In genomic region chr5:1546556-1546955, GRCh38 we compare ENCODE assay signal across 22 cellular contexts. TPM values are rescaled to one million over a fixed set of nuclear protein-coding genes. Genes with fewer than 3 reads are reported as not detected.
DNase-seq lines count a peak whose midpoint lies in the region; ATAC-seq and TF ChIP-seq lines count a peak whose summit lies in the region.
"Had no signal": no experiment of that assay in that cellular context is flagged by ENCODE, and none has a peak within 500 bp of the region (broad histone marks: within the 10 kb centered on the region; RNA-seq: fewer than 3 reads in every experiment).

No MANE protein-coding gene starts in this region.

- no peak overlapping the region for H3K4me3 Mint-ChIP-seq in GM23338
- no peak overlapping the region for H3K4me3 Mint-ChIP-seq in activated CD8-positive, alpha-beta T cell treated with anti-CD3 and anti-CD28 coated beads, Interleukin-2, amount 10 ng/mL, durations not matched to agents 7 days and 5 days
- H3K4me3 Mint-ChIP-seq: activated T-cell treated with anti-CD3 and anti-CD28 coated beads, Interleukin-2, amount 50 U/mL, for 72 hours; memory B cell; naive B cell had no signal

- H3K27me3 Mint-ChIP-seq in GM23338 (ENCODE audit: insufficient read depth, low read depth, poor library complexity): peaks cover 3% of the 10 kb centered on the region
- peaks cover 2% of the 10 kb centered on the region for H3K27me3 Mint-ChIP-seq in activated CD8-positive, alpha-beta T cell treated with anti-CD3 and anti-CD28 coated beads, Interleukin-2, amount 10 ng/mL, durations not matched to agents 7 days and 5 days (ENCODE audit: low read depth)
- H3K27me3 Mint-ChIP-seq: memory B cell, naive B cell had no signal

- H3K4me1 ChIP-seq in GM23338 (ENCODE audit: insufficient read depth) (no peaks in the 10 kb centered on the region), mucosa of descending colon (ENCODE audit: low read depth) (no peaks in the 10 kb centered on the region)
- H3K4me1 ChIP-seq: vagina had no signal

- ATAC-seq in GM23338 (peak; percentile 33), mucosa of descending colon (peak; percentile 12), HG02840 (IDR thresholded peaks at IDR 0.05; ENCODE audit: low FRiP score, unreplicated experiment) (no peak), HG03565 (IDR thresholded peaks at IDR 0.05; ENCODE audit: unreplicated experiment) (no peak), HG03196 (IDR thresholded peaks at IDR 0.05; ENCODE audit: unreplicated experiment) (no peak)
- no peak for ATAC-seq in activated CD8-positive, alpha-beta T cell treated with anti-CD3 and anti-CD28 coated beads, Interleukin-2, amount 10 ng/mL, durations not matched to agents 7 days and 5 days

- H3K9me3 ChIP-seq in mucosa of descending colon: no peaks in the 10 kb centered on the region
- H3K9me3 ChIP-seq: ascending aorta, vagina had no signal

- CTCF ChIA-PET in activated CD8-positive, alpha-beta T cell treated with anti-CD3 and anti-CD28 coated beads, Interleukin-2, amount 10 ng/mL, durations not matched to agents 7 days and 5 days (lab: Charles Lee): no interaction called here

- H3F3A ChIP-seq in GM23338 (replicated peaks; ENCODE audit: low read depth): no peaks in the 10 kb centered on the region

- H3K4me3 ChIP-seq in GM23338: no peak overlapping the region
- no peak overlapping the region for H3K4me3 ChIP-seq in mucosa of descending colon
- H3K4me3 ChIP-seq: ascending aorta, hepatocyte, vagina had no signal

- peaks cover 3% of the 10 kb centered on the region; the same call in 1 of the 3 replicates for H3K9me3 Mint-ChIP-seq in GM23338
- H3K9me3 Mint-ChIP-seq in activated CD8-positive, alpha-beta T cell treated with anti-CD3 and anti-CD28 coated beads, Interleukin-2, amount 10 ng/mL, durations not matched to agents 7 days and 5 days (ENCODE audit: insufficient read depth): no peaks in the 10 kb centered on the region
- H3K9me3 Mint-ChIP-seq: activated naive CD4-positive, alpha-beta T cell treated with anti-CD3 and anti-CD28 coated beads, Interleukin-2, amount 50 U/mL, for 72 hours; activated T-cell treated with anti-CD3 and anti-CD28 coated beads, Interleukin-2, amount 50 U/mL, for 72 hours had no signal

- POLR2A ChIA-PET in activated CD8-positive, alpha-beta T cell treated with anti-CD3 and anti-CD28 coated beads, Interleukin-2, amount 10 ng/mL, durations not matched to agents 7 days and 5 days (lab: Charles Lee): no interaction called here

- intact Hi-C loops in mucosa of descending colon (cut with DNase I, micrococcal nuclease): no loop called here

- H3K9me2 ChIP-seq in GM23338 (ENCODE audit: insufficient read depth): no peaks in the 10 kb centered on the region

- H3K36me3 Mint-ChIP-seq in GM23338 (ENCODE audit: low read depth): no peaks in the 10 kb centered on the region; the same call in 2 of the 3 replicates
- no peaks in the 10 kb centered on the region for H3K36me3 Mint-ChIP-seq in activated CD8-positive, alpha-beta T cell treated with anti-CD3 and anti-CD28 coated beads, Interleukin-2, amount 10 ng/mL, durations not matched to agents 7 days and 5 days (ENCODE audit: low read depth)
- H3K36me3 Mint-ChIP-seq: activated naive CD4-positive, alpha-beta T cell treated with anti-CD3 and anti-CD28 coated beads, Interleukin-2, amount 50 U/mL, for 72 hours had no signal

- H3K36me3 ChIP-seq in GM23338 (ENCODE audit: insufficient read depth) (no peaks in the 10 kb centered on the region), mucosa of descending colon (ENCODE audit: low read depth) (no peaks in the 10 kb centered on the region)
- H3K36me3 ChIP-seq: ascending aorta, vagina had no signal

- H3K79me2 ChIP-seq in GM23338 (replicated peaks; ENCODE audit: insufficient read depth): no peaks in the 10 kb centered on the region
- H3K79me2 ChIP-seq: hepatocyte had no signal

- DNase-seq in 8988T (peak; percentile 41), GM23338 (ENCODE audit: low spot score) (no peak), epithelial cell of prostate (ENCODE audit: low read depth, low spot score) (no peak), mucosa of descending colon (no peak)
- no peak for DNase-seq in activated CD8-positive, alpha-beta T cell treated with anti-CD3 and anti-CD28 coated beads, Interleukin-2, amount 10 ng/mL, durations not matched to agents 7 days and 5 days
- DNase-seq: activated CD4-positive, CD25-positive, alpha-beta regulatory T cell; activated T-cell treated with anti-CD3 and anti-CD28 coated beads, Interleukin-2, amount 50 U/mL, for 72 hours; central memory CD4-positive, alpha-beta T cell; foreskin fibroblast; H7; KG1; naive B cell; NCI-H69; stimulated activated CD4-positive, alpha-beta T cell treated with anti-CD3 and anti-CD28 coated beads, Interleukin-15, amount 100 ng/mL, for 24 hours had no signal

- H3K27ac ChIP-seq in GM23338 (ENCODE audit: low read depth): no peak overlapping the region
- H3K27ac ChIP-seq in epithelial cell of prostate: peak overlapping the region; percentile 32
- H3K27ac ChIP-seq: ascending aorta, hepatocyte, vagina had no signal

- no peaks in the 10 kb centered on the region for H3K27me3 ChIP-seq in GM23338 (ENCODE audit: insufficient read depth)
- H3K27me3 ChIP-seq: ascending aorta, hepatocyte, vagina had no signal

- TF ChIP-seq CTCF in GM23338 (conservative IDR thresholded peaks at IDR 0.05; ENCODE audit: low read depth in 2 of 2) (no peak), mucosa of descending colon (IDR thresholded peaks at IDR 0.05) (no peak)

- peak overlapping the region; percentile 41; the same call in 1 of the 2 replicates for H3K27ac Mint-ChIP-seq in GM23338
- H3K27ac Mint-ChIP-seq in activated CD8-positive, alpha-beta T cell treated with anti-CD3 and anti-CD28 coated beads, Interleukin-2, amount 10 ng/mL, durations not matched to agents 7 days and 5 days: no peak overlapping the region
- H3K27ac Mint-ChIP-seq: activated T-cell treated with anti-CD3 and anti-CD28 coated beads, Interleukin-2, amount 50 U/mL, for 72 hours had no signal

- H4K20me1 ChIP-seq in GM23338 (replicated peaks; ENCODE audit: insufficient read depth): no peaks in the 10 kb centered on the region

- H2AFZ ChIP-seq in GM23338: 0 out of 2 replicates have a peak overlapping the region, but pooled peaks have one; percentile 56
- H2AFZ ChIP-seq: hepatocyte had no signal

- peaks cover under 1% of the 10 kb centered on the region; the same call in 1 of the 3 replicates for H3K4me1 Mint-ChIP-seq in GM23338
- H3K4me1 Mint-ChIP-seq in activated CD8-positive, alpha-beta T cell treated with anti-CD3 and anti-CD28 coated beads, Interleukin-2, amount 10 ng/mL, durations not matched to agents 7 days and 5 days (ENCODE audit: low read depth): no peaks in the 10 kb centered on the region

- H3K4me2 ChIP-seq in GM23338: no peak overlapping the region
- H3K4me2 ChIP-seq: hepatocyte had no signal

TF ChIP-seq in GM23338, 12 proteins besides CTCF, POLR2A, EP300 and RAD21:
- TF ChIP-seq, protein P1, sequence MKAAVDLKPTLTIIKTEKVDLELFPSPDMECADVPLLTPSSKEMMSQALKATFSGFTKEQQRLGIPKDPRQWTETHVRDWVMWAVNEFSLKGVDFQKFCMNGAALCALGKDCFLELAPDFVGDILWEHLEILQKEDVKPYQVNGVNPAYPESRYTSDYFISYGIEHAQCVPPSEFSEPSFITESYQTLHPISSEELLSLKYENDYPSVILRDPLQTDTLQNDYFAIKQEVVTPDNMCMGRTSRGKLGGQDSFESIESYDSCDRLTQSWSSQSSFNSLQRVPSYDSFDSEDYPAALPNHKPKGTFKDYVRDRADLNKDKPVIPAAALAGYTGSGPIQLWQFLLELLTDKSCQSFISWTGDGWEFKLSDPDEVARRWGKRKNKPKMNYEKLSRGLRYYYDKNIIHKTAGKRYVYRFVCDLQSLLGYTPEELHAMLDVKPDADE (IDR thresholded peaks at IDR 0.05): no peak
- no peak for TF ChIP-seq EZH2phosphoT487 (IDR thresholded peaks at IDR 0.05; ENCODE audit: unreplicated experiment)
- no peak for TF ChIP-seq JUNB (IDR thresholded peaks at IDR 0.05; ENCODE audit: unreplicated experiment)

RNA-seq across cellular contexts. Expression of gene LPCAT1, which starts 22.8 kb away (rescaled TPM):
- total RNA-seq in GM23338 (2014; rRNA removed; shearing (Covaris generic)): 255 and 263 TPM in 2 replicates
- polyA plus RNA-seq in GM23338 (2016; fragmentation: Nextera tagmentation; extraction: Ambion mirVana): 75.0 and 78.0 TPM in 2 replicates
- 10 to 100 TPM in 2 of 3 donors, 1 to 10 TPM in 1; 6.7 to 27.2 (median 26.0) TPM for total RNA-seq in mucosa of descending colon
- 10 to 100 TPM; 60.8 to 68.3 TPM for total RNA-seq in activated CD8-positive, alpha-beta T cell treated with anti-CD3 and anti-CD28 coated beads, Interleukin-2, amount 10 ng/mL, durations not matched to agents 7 days and 5 days

Comparison
In these comparisons a context has a peak if more than half of its experiments do, and no peak if none do; other contexts are left out.
1. ATAC-seq: peak in GM23338 (single experiment) and mucosa of descending colon (single experiment); none in HG02840 (single experiment), HG03565 (single experiment), HG03196 (single experiment) and activated CD8-positive, alpha-beta T cell treated with anti-CD3 and anti-CD28 coated beads, Interleukin-2, amount 10 ng/mL, durations not matched to agents 7 days and 5 days (single experiment).